9 cellular contexts compared by ENCODE assay signal in genomic region chr4:127732623-127733199, GRCh38. TPM values are rescaled to one million over a fixed set of nuclear protein-coding genes. Genes with fewer than 3 reads are reported as not detected.
DNase-seq lines count a peak whose midpoint lies in the region; ATAC-seq, FAIRE-seq and TF ChIP-seq lines count a peak whose summit lies in the region.
"Had no signal": no experiment of that assay in that cellular context is flagged by ENCODE, and none has a peak within 500 bp of the region (broad histone marks: within the 10 kb centered on the region; RNA-seq: fewer than 3 reads in every experiment).

No MANE protein-coding gene starts in this region.

- peak; percentile 59 to 62 (median 60) for TF ChIP-seq CTCF in nephron (IDR thresholded peaks at IDR 0.05; ENCODE audit: unreplicated experiment in 3 of 3)

- no peak overlapping the region for H3K4me3 ChIP-seq in NT2/D1 (ENCODE audit: insufficient read length, low read depth)

- H3K36me3 ChIP-seq in NT2/D1 (ENCODE audit: insufficient read depth, insufficient read length, low read length), result no peaks in the 10 kb centered on the region

- no peak overlapping the region for H3K4me3 Mint-ChIP-seq in nephron
- H3K4me3 Mint-ChIP-seq in activated naive CD8-positive, alpha-beta T cell treated with anti-CD3 and anti-CD28 coated beads for 36 hours, result no peak overlapping the region

- H3K4me1 ChIP-seq in NT2/D1 (ENCODE audit: insufficient read depth, insufficient read length), result no peaks in the 10 kb centered on the region

- no peaks in the 10 kb centered on the region for H3K9me3 Mint-ChIP-seq in nephron
- H3K9me3 Mint-ChIP-seq in activated naive CD8-positive, alpha-beta T cell treated with anti-CD3 and anti-CD28 coated beads for 36 hours, result no peaks in the 10 kb centered on the region

- H3K36me3 Mint-ChIP-seq in nephron (ENCODE audit: low read depth), result no peaks in the 10 kb centered on the region
- H3K36me3 Mint-ChIP-seq in activated naive CD8-positive, alpha-beta T cell treated with anti-CD3 and anti-CD28 coated beads for 36 hours, result no peaks in the 10 kb centered on the region

- H3K27me3 Mint-ChIP-seq in nephron (ENCODE audit: low read depth), result no peaks in the 10 kb centered on the region
- peaks cover 9% of the 10 kb centered on the region for H3K27me3 Mint-ChIP-seq in activated naive CD8-positive, alpha-beta T cell treated with anti-CD3 and anti-CD28 coated beads for 36 hours

- H3K9me3 ChIP-seq in NT2/D1 (ENCODE audit: insufficient read depth, low read length), result no peaks in the 10 kb centered on the region

- H3K9ac ChIP-seq in NT2/D1 (ENCODE audit: insufficient read length, low read depth), result no peak overlapping the region

- DNase-seq in Caki2 (ENCODE audit: low read depth) (peak; percentile 40), NT2/D1 (ENCODE audit: low read depth, low spot score) (peak; percentile 3)
- no peak for DNase-seq in activated CD4-positive, alpha-beta T cell treated with anti-CD3 and anti-CD28 coated beads for 1 hour
- no peak for DNase-seq in activated naive CD8-positive, alpha-beta T cell treated with anti-CD3 and anti-CD28 coated beads for 36 hours

- in situ Hi-C loops in Caki2 (cut with HindIII; ENCODE audit: low pct_unique_long_range_greater_than_20kb, low sequenced_read_pairs), result no loop called here

- ATAC-seq in GM19328 (IDR thresholded peaks at IDR 0.05; ENCODE audit: unreplicated experiment) (peak; percentile 73), HG03521 (IDR thresholded peaks at IDR 0.05; ENCODE audit: unreplicated experiment) (peak; percentile 62)

- peak; percentile 74 for FAIRE-seq in endometrium (lab: Jason Lieb, UNC)

- H3K27ac Mint-ChIP-seq in nephron, result no peak overlapping the region
- no peak overlapping the region for H3K27ac Mint-ChIP-seq in activated naive CD8-positive, alpha-beta T cell treated with anti-CD3 and anti-CD28 coated beads for 36 hours

- peaks cover 9% of the 10 kb centered on the region for H3K4me1 Mint-ChIP-seq in nephron
- no peaks in the 10 kb centered on the region for H3K4me1 Mint-ChIP-seq in activated naive CD8-positive, alpha-beta T cell treated with anti-CD3 and anti-CD28 coated beads for 36 hours

- H3K27me3 ChIP-seq in NT2/D1 (ENCODE audit: insufficient read depth, insufficient read length), result no peaks in the 10 kb centered on the region

RNA-seq across cellular contexts. Expression of gene SLC25A31, which starts 2.5 kb away (rescaled TPM):
- total RNA-seq in Caki2 (2014; rRNA removed; shearing (Covaris generic); ENCODE audit: low replicate concordance), result not detected in 2 replicates
- total RNA-seq in activated naive CD8-positive, alpha-beta T cell treated with anti-CD3 and anti-CD28 coated beads for 36 hours, result not detected
- total RNA-seq: T-helper 2 cell treated with Interferon-gamma antibody and Interleukin-4, amounts not matched to agents 100 ng/mL and 5 ng/mL, for 36 hours had no signal

RNA-seq across cellular contexts. Expression of gene HSPA4L, which starts 49.4 kb away (rescaled TPM):
- total RNA-seq in Caki2 (2014; rRNA removed; shearing (Covaris generic); ENCODE audit: low replicate concordance), result 16.2 and 17.7 TPM in 2 replicates
- total RNA-seq in activated naive CD8-positive, alpha-beta T cell treated with anti-CD3 and anti-CD28 coated beads for 36 hours, result 1 to 10 TPM; 3.8 to 4.8 TPM

Comparison
In these comparisons a context has a peak if more than half of its experiments do, and no peak if none do; other contexts are left out.
1. DNase-seq: peak in Caki2 (single experiment) and NT2/D1 (single experiment); none in activated CD4-positive, alpha-beta T cell treated with anti-CD3 and anti-CD28 coated beads for 1 hour (single experiment) and activated naive CD8-positive, alpha-beta T cell treated with anti-CD3 and anti-CD28 coated beads for 36 hours (single experiment).